ENCODE assay signal across 8 cellular contexts in genomic region chrX:49155243-49155899, GRCh38. TPM values are rescaled to one million over a fixed set of nuclear protein-coding genes. Genes with fewer than 3 reads are reported as not detected.
A peak's percentile ranks its signal among the peaks of the same experiment; 100 is the strongest.
DNase-seq lines count a peak whose midpoint lies in the region; ATAC-seq and TF ChIP-seq lines count a peak whose summit lies in the region.

No MANE protein-coding gene starts in this region.

- CTCF ChIA-PET in HEK293T (lab: Yijun Ruan, JAX), result interaction anchor here (0.6 to 1.9 kb wide), 10 partner anchors 8 to 184 kb away, joined by 3 to 6 read pairs (median 4); partner anchors contain the start of gene KCND1

- H3K9me3 ChIP-seq in hepatocyte (ENCODE audit: low read depth), result no peaks in the 10 kb centered on the region
- H3K9me3 ChIP-seq in sigmoid colon, result no peaks in the 10 kb centered on the region

- H4K20me1 ChIP-seq in hepatocyte (ENCODE audit: insufficient read depth, poor library complexity, severe bottlenecking), result no peaks in the 10 kb centered on the region

- H3K27ac ChIP-seq in hepatocyte, result peak overlapping the region; percentile 99
- peak overlapping the region; percentile 92 to 97 (median 94) for H3K27ac ChIP-seq in sigmoid colon

- H3K36me3 ChIP-seq in hepatocyte (replicated peaks; ENCODE audit: insufficient read depth, low read depth) (no peaks in the 10 kb centered on the region), sigmoid colon (no peaks in the 10 kb centered on the region)

- POLR2A ChIA-PET in HEK293T (lab: Yijun Ruan, JAX), result interaction anchor here (0.7 to 2.2 kb wide), 16 partner anchors 8 to 197 kb away, joined by 3 to 18 read pairs (median 4); partner anchors contain the start of genes CCDC22, PLP2 and PRICKLE3

- 37% methylated on average over 18 of the region's 18 CpGs for WGBS in hepatocyte (ENCODE audit: low lambda C conversion rate, missing lambda C conversion rate)
- WGBS in sigmoid colon, 2 donors, result 0 to 2% methylated on average over 18 of the region's 18 CpGs

- no peaks in the 10 kb centered on the region for H3K9me2 ChIP-seq in hepatocyte (replicated peaks; ENCODE audit: insufficient read depth)

- no peak for TF ChIP-seq POLR2A in sigmoid colon (IDR thresholded peaks at IDR 0.05)

- in situ Hi-C loops in Caki2 (cut with HindIII; ENCODE audit: low pct_unique_long_range_greater_than_20kb, low sequenced_read_pairs) (no loop called here), astrocyte of the spinal cord (cut with HindIII; ENCODE audit: low sequenced_read_pairs) (no loop called here), ACHN (cut with HindIII; ENCODE audit: low pct_ligation_motif_present, low pct_unique_long_range_greater_than_20kb, low sequenced_read_pairs) (no loop called here)

- no peak for ATAC-seq in GM21825 (IDR thresholded peaks at IDR 0.05; ENCODE audit: unreplicated experiment)

- peak overlapping the region; percentile 82 for H3K4me2 ChIP-seq in hepatocyte

- intact Hi-C loops in sigmoid colon (cut with DNase I), result loop anchor here (5.0 kb wide), 1 partner anchor 33 kb away; the partner anchor contains the start of gene GPKOW

- TF ChIP-seq EP300 in sigmoid colon (IDR thresholded peaks at IDR 0.05), result no peak

- peak overlapping the region; percentile 1 for H2AFZ ChIP-seq in hepatocyte

- H3K4me1 ChIP-seq in hepatocyte (ENCODE audit: insufficient read depth) (no peaks in the 10 kb centered on the region), sigmoid colon (no peaks in the 10 kb centered on the region)

- no peaks in the 10 kb centered on the region for H3K27me3 ChIP-seq in hepatocyte
- no peaks in the 10 kb centered on the region for H3K27me3 ChIP-seq in sigmoid colon

- TF ChIP-seq CTCF in astrocyte of the spinal cord (IDR thresholded peaks at IDR 0.05; ENCODE audit: low read depth, low read length), result no peak
- TF ChIP-seq CTCF in hepatocyte (IDR thresholded peaks at IDR 0.05; ENCODE audit: poor library complexity), result no peak
- TF ChIP-seq CTCF in sigmoid colon (IDR thresholded peaks at IDR 0.05), result no peak

- H3K79me2 ChIP-seq in hepatocyte, result no peaks in the 10 kb centered on the region

- DNase-seq in Caki2 (ENCODE audit: low read depth) (peak; percentile 83), HEK293T (ENCODE audit: extremely low spot score) (no peak), NOMO-1 treated with dmso at 0.1 percent for 144 hours (lab: John Stamatoyannopoulos, UW; ENCODE audit: unreplicated experiment) (peak; percentile 80), astrocyte of the spinal cord (ENCODE audit: low read depth, low spot score) (peak; percentile 80), hepatocyte (ENCODE audit: low spot score) (peak; percentile 62), sigmoid colon (peak; percentile 83), ACHN (no peak)

- H3K4me3 ChIP-seq in astrocyte of the spinal cord (ENCODE audit: low read depth, low read length) (peak overlapping the region; percentile 43), hepatocyte (no peak overlapping the region), sigmoid colon (peak overlapping the region; percentile 43 to 56 (median 51))

TF ChIP-seq in HEK293T, 16 proteins besides CTCF, POLR2A, EP300 and RAD21:
- TF ChIP-seq PKNOX1 (IDR thresholded peaks at IDR 0.05), result peak; percentile 69; the same call in 1 of the 2 replicates
- TF ChIP-seq CTBP1 (IDR thresholded peaks at IDR 0.05; ENCODE audit: borderline replicate concordance), result no peak
TF ChIP-seq in HEK293T: peak in this region for 1.

RNA-seq across cellular contexts. Expression of gene MAGIX, which starts 7.2 kb away (rescaled TPM):
- 1.7 and 7.6 TPM in 2 replicates for total RNA-seq in Caki2 (2014; rRNA removed; shearing (Covaris generic); ENCODE audit: low replicate concordance)
- total RNA-seq in hepatocyte (5.0 and 6.5 TPM in 2 replicates), sigmoid colon (1 to 10 TPM; 1.4 to 3.1 (median 1.8) TPM)
- polyA plus RNA-seq in hepatocyte (7.1 and 13.4 TPM in 2 replicates), sigmoid colon (10 to 100 TPM in 2 of 3 donors, 1 to 10 TPM in 1; 7.7 to 24.0 (median 13.6) TPM)

RNA-seq across cellular contexts. Expression of gene PLP2, which starts 16.3 kb away (rescaled TPM):
- total RNA-seq in Caki2 (2014; rRNA removed; shearing (Covaris generic); ENCODE audit: low replicate concordance), result 72.9 and 86.3 TPM in 2 replicates
- total RNA-seq in hepatocyte, result 27.5 and 34.9 TPM in 2 replicates
- polyA plus RNA-seq in hepatocyte, result 110 and 118 TPM in 2 replicates
- total RNA-seq in sigmoid colon, result 10 to 100 TPM; 39.0 to 65.1 (median 48.9) TPM
- 100 to 1,000 TPM in 1 of 3 donors, 10 to 100 TPM in 2; 61.7 to 185 (median 88.9) TPM for polyA plus RNA-seq in sigmoid colon

RNA-seq across cellular contexts. Expression of gene PRICKLE3, which starts 30.8 kb away (rescaled TPM):
- total RNA-seq in Caki2 (2014; rRNA removed; shearing (Covaris generic); ENCODE audit: low replicate concordance), result 6.1 and 55.0 TPM in 2 replicates
- total RNA-seq in hepatocyte (2.8 and 6.1 TPM in 2 replicates), sigmoid colon (10 to 100 TPM in 2 of 4 donors, 1 to 10 TPM in 2; 7.7 to 13.0 (median 10.4) TPM)
- polyA plus RNA-seq in hepatocyte (9.3 and 15.7 TPM in 2 replicates), sigmoid colon (1 to 10 TPM; 4.8 to 9.8 (median 6.0) TPM)

RNA-seq across cellular contexts. Expression of gene GPKOW, which starts 31.8 kb away (rescaled TPM):
- total RNA-seq in Caki2 (2014; rRNA removed; shearing (Covaris generic); ENCODE audit: low replicate concordance), result 32.6 and 46.4 TPM in 2 replicates
- total RNA-seq in hepatocyte, result 23.1 and 26.4 TPM in 2 replicates
- polyA plus RNA-seq in hepatocyte, result 22.5 and 22.7 TPM in 2 replicates
- 10 to 100 TPM; 14.4 to 25.0 (median 23.6) TPM for total RNA-seq in sigmoid colon
- polyA plus RNA-seq in sigmoid colon, result 10 to 100 TPM; 23.4 to 24.6 (median 24.3) TPM

RNA-seq across cellular contexts. Expression of gene SYP, which starts 44.6 kb away (rescaled TPM):
- not detected in 2 replicates for total RNA-seq in Caki2 (2014; rRNA removed; shearing (Covaris generic); ENCODE audit: low replicate concordance)
- total RNA-seq in hepatocyte (1.4 and 2.5 TPM in 2 replicates), sigmoid colon (10 to 100 TPM in 2 of 4 donors, 1 to 10 TPM in 2; 4.1 to 14.6 (median 10.9) TPM)
- polyA plus RNA-seq in hepatocyte (2.1 and 2.9 TPM in 2 replicates), sigmoid colon (10 to 100 TPM in 1 of 3 donors, 1 to 10 TPM in 2; 1.2 to 20.2 (median 1.4) TPM)

Comparison
In these comparisons a context has a peak if more than half of its experiments do, and no peak if none do; other contexts are left out.
1. DNase-seq: peak in Caki2 (single experiment), NOMO-1 treated with dmso at 0.1 percent for 144 hours (single experiment), astrocyte of the spinal cord (single experiment), hepatocyte (single experiment) and sigmoid colon (single experiment); none in HEK293T (single experiment) and ACHN (single experiment).